8 cellular contexts compared by ENCODE assay signal in the genomic region with DNA sequence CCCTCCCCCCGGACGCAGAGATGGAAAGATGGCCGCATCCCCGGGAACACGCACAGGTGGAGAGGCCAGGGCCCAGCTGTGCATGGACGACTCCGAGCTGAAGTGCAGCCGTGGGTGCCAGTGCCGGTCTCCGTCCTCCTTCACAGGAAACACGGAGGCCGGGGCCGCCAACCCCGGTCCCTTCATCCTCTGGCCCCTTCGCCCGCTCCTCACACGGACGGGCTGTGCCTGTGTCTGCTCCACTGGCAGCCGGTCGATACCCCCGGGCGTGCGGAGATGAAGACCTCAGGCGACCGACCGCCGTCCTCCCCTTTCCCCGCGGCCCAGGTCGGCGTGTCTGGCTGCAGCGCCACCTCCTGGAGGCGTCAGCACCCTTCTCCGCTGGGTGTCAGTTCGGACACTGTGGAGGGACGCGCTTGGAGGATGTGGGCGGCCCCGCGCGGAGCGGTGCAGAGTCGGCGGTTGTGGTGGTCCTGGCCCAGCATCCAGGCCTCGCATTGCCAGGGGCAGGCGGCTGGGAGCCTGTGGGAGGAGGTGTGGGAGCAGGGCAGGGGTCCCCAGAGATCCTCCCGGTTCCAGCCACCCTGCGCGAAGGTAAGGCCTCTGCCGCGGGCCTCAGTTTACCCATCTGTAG.
DNase-seq lines count a peak whose midpoint lies in the region; ATAC-seq and TF ChIP-seq lines count a peak whose summit lies in the region.

No MANE protein-coding gene starts in this region.

- H3K4me3 ChIP-seq in GM12864 (ENCODE audit: low read depth, low read length) = peak overlapping the region; percentile 21

- ATAC-seq in HG02678 (IDR thresholded peaks at IDR 0.05; ENCODE audit: unreplicated experiment) = peak; percentile 72
- peak; percentile 91 for ATAC-seq in memory B cell (ENCODE audit: low read depth)
- ATAC-seq in HG02970 (IDR thresholded peaks at IDR 0.05; ENCODE audit: low FRiP score, unreplicated experiment) = no peak

- DNase-seq in GM12864 (ENCODE audit: low read depth) (no peak), NCI-H226 (peak; percentile 40), ecto neural progenitor cell (ENCODE audit: low spot score) (peak; percentile 91), memory B cell (ENCODE audit: low spot score in 2 of 2) (peak; percentile 65 to 72)
- peak; percentile 81 for DNase-seq in activated CD4-positive, alpha-beta T cell treated with anti-CD3 and anti-CD28 coated beads for 48 hours
- peak; percentile 58 to 61 for DNase-seq in stimulated activated CD8-positive, alpha-beta memory T cell treated with anti-CD3 and anti-CD28 coated beads, Interleukin-2, amount 100 ng/mL, for 48 hours (ENCODE audit: low read depth in 2 of 2)

- H3K27me3 Mint-ChIP-seq in memory B cell = peaks cover 11% of the 10 kb centered on the region

- H3K4me3 Mint-ChIP-seq in memory B cell = peak overlapping the region; percentile 25

- peak; percentile 73 for TF ChIP-seq CTCF in GM12864 (IDR thresholded peaks at IDR 0.05; ENCODE audit: low read depth, low read length, missing control alignments)

- H3K4me1 Mint-ChIP-seq in memory B cell = peaks cover 16% of the 10 kb centered on the region

- H3K9me3 Mint-ChIP-seq in memory B cell = peaks cover 2% of the 10 kb centered on the region

- H3K27ac Mint-ChIP-seq in memory B cell = no peak overlapping the region

- H3K36me3 Mint-ChIP-seq in memory B cell = peaks cover 2% of the 10 kb centered on the region
